Comparison of ENCODE assay signal across 8 cellular contexts in genomic region chr7:99380032-99380822, GRCh38. TPM values are rescaled to one million over a fixed set of nuclear protein-coding genes. Genes with fewer than 3 reads are reported as not detected.
A peak's percentile ranks its signal among the peaks of the same experiment; 100 is the strongest.
DNase-seq lines count a peak whose midpoint lies in the region; ATAC-seq, FAIRE-seq and TF ChIP-seq lines count a peak whose summit lies in the region.

No MANE protein-coding gene starts in this region.

- 65% methylated on average over 12 of the region's 12 CpGs for WGBS in A549 (ENCODE audit: missing lambda C conversion rate)

- BruUV-seq in PC-3 (replicated peaks; lab: Mats Ljungman, UMichigan): no TSS peak

- POLR2A ChIA-PET in A549 (lab: Yijun Ruan, JAX): no interaction called here
- POLR2A ChIA-PET in PC-3 (lab: Charles Lee; ENCODE audit: unreplicated experiment): no interaction called here

- DNase-seq in A549 (ENCODE audit: low read depth in 1 of 2, low spot score in 1 of 2) (no peak), epithelial cell of esophagus (ENCODE audit: low read depth) (peak; percentile 50), nephron progenitor cell (no peak), PC-3 (no peak)
- DNase-seq in T-helper 2 cell treated with Interferon-gamma antibody and Interleukin-4, amounts not matched to agents 5 μg/mL and 100 μg/mL, for 36 hours (ENCODE audit: low spot score): peak; percentile 45
- DNase-seq in NK-92 treated with Interleukin-12 subunit alpha and Interleukin-12 subunit beta, amount 100 ng/mL, for 24 hours (lab: John Stamatoyannopoulos, UW): no peak

- intact Hi-C loops in PC-3 (cut with micrococcal nuclease): no loop called here

- H3K27ac Mint-ChIP-seq in T-helper 2 cell treated with Interferon-gamma antibody and Interleukin-4, amounts not matched to agents 5 μg/mL and 100 μg/mL, for 36 hours: peak overlapping the region; percentile 93
- H3K27ac Mint-ChIP-seq in nephron progenitor cell: peak overlapping the region; percentile 69

- H3K9me2 ChIP-seq in PC-3 (replicated peaks; ENCODE audit: low read length): no peaks in the 10 kb centered on the region

- H3K9me3 ChIP-seq in A549: no peaks in the 10 kb centered on the region
- no peaks in the 10 kb centered on the region for H3K9me3 ChIP-seq in PC-3 (ENCODE audit: low read length)

- H3K27ac ChIP-seq in A549 (peak overlapping the region; percentile 52 to 78; a peak in 5 of 6 replicates), PC-3 (ENCODE audit: low read length) (no peak overlapping the region)

- H3K27me3 ChIP-seq in PC-3 (ENCODE audit: low read length): no peaks in the 10 kb centered on the region

- peaks cover 48% of the 10 kb centered on the region for H3K36me3 Mint-ChIP-seq in T-helper 2 cell treated with Interferon-gamma antibody and Interleukin-4, amounts not matched to agents 5 μg/mL and 100 μg/mL, for 36 hours (ENCODE audit: low read depth)
- peaks cover 12% of the 10 kb centered on the region for H3K36me3 Mint-ChIP-seq in nephron progenitor cell (ENCODE audit: low read depth)

- ATAC-seq in A549: peak; percentile 14 to 23; a peak in 3 of 6 replicates
- peak; percentile 37 for ATAC-seq in GM19023 (IDR thresholded peaks at IDR 0.05; ENCODE audit: unreplicated experiment)
- ATAC-seq in HG03139 (IDR thresholded peaks at IDR 0.05; ENCODE audit: unreplicated experiment): peak; percentile 27
- ATAC-seq in PC-3: no peak

- peaks cover 32% of the 10 kb centered on the region for H3K4me1 Mint-ChIP-seq in T-helper 2 cell treated with Interferon-gamma antibody and Interleukin-4, amounts not matched to agents 5 μg/mL and 100 μg/mL, for 36 hours (ENCODE audit: low read depth)
- H3K4me1 Mint-ChIP-seq in nephron progenitor cell: peaks cover 26% of the 10 kb centered on the region

- H3F3A ChIP-seq in PC-3 (ENCODE audit: low read length, unreplicated experiment): no peaks in the 10 kb centered on the region

- CTCF ChIA-PET in A549 (lab: Yijun Ruan, JAX): no interaction called here
- CTCF ChIA-PET in PC-3 (lab: Charles Lee): no interaction called here

- peaks cover 54% of the 10 kb centered on the region for H3K4me1 ChIP-seq in A549
- H3K4me1 ChIP-seq in PC-3 (ENCODE audit: insufficient read depth, low read length): peaks cover 10% of the 10 kb centered on the region; the same call in 1 of the 2 replicates

- TF ChIP-seq CTCF in A549 (IDR thresholded peaks at IDR 0.05) (no peak), epithelial cell of esophagus (IDR thresholded peaks at IDR 0.05; ENCODE audit: insufficient read depth, low read depth, low read length, missing control alignments) (no peak), nephron progenitor cell (IDR thresholded peaks at IDR 0.05) (no peak), PC-3 (conservative IDR thresholded peaks at IDR 0.05; ENCODE audit: low read depth, low read length) (no peak)

- no peak for FAIRE-seq in A549 (lab: Jason Lieb, UNC)

- H3K9me3 Mint-ChIP-seq in T-helper 2 cell treated with Interferon-gamma antibody and Interleukin-4, amounts not matched to agents 5 μg/mL and 100 μg/mL, for 36 hours: no peaks in the 10 kb centered on the region
- no peaks in the 10 kb centered on the region for H3K9me3 Mint-ChIP-seq in nephron progenitor cell

- peaks cover 14% of the 10 kb centered on the region; the same call in 1 of the 2 replicates for H4K20me1 ChIP-seq in PC-3 (ENCODE audit: low read length)

- TF ChIP-seq RAD21 in A549 (conservative IDR thresholded peaks at IDR 0.05 in 1 of 2, IDR thresholded peaks at IDR 0.05 in 1 of 2): no peak

- H3K36me3 ChIP-seq in PC-3 (ENCODE audit: low read depth, low read length): peaks cover 9% of the 10 kb centered on the region

- no peaks in the 10 kb centered on the region for H3K27me3 Mint-ChIP-seq in T-helper 2 cell treated with Interferon-gamma antibody and Interleukin-4, amounts not matched to agents 5 μg/mL and 100 μg/mL, for 36 hours (ENCODE audit: low read depth)
- H3K27me3 Mint-ChIP-seq in nephron progenitor cell (ENCODE audit: low read depth, poor library complexity): peaks cover 9% of the 10 kb centered on the region

- no peak overlapping the region for H3K9ac ChIP-seq in PC-3 (ENCODE audit: low read length)

- H3K4me3 Mint-ChIP-seq in T-helper 2 cell treated with Interferon-gamma antibody and Interleukin-4, amounts not matched to agents 5 μg/mL and 100 μg/mL, for 36 hours: peak overlapping the region; percentile 89
- no peak overlapping the region for H3K4me3 Mint-ChIP-seq in nephron progenitor cell

- H3K4me2 ChIP-seq in A549 (peak overlapping the region; percentile 60), PC-3 (ENCODE audit: low read length) (no peak overlapping the region)

- peaks cover 63% of the 10 kb centered on the region for H3K79me2 ChIP-seq in PC-3 (ENCODE audit: low read length)

- no peak overlapping the region for H3K4me3 ChIP-seq in A549
- H3K4me3 ChIP-seq in epithelial cell of esophagus (ENCODE audit: low read length): no peak overlapping the region
- no peak overlapping the region for H3K4me3 ChIP-seq in PC-3 (ENCODE audit: low read length)

- no peak overlapping the region for H2AFZ ChIP-seq in PC-3 (ENCODE audit: low read length)

- TF ChIP-seq POLR2A in A549 (IDR thresholded peaks at IDR 0.05; ENCODE audit: low read length): no peak

- TF ChIP-seq EP300 in A549 (IDR thresholded peaks at IDR 0.05): no peak

TF ChIP-seq in A549, 52 proteins besides CTCF, POLR2A, EP300 and RAD21:
- TF ChIP-seq, protein P1, sequence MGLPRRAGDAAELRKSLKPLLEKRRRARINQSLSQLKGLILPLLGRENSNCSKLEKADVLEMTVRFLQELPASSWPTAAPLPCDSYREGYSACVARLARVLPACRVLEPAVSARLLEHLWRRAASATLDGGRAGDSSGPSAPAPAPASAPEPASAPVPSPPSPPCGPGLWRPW (IDR thresholded peaks at IDR 0.05): no peak
- TF ChIP-seq GATA3 (IDR thresholded peaks at IDR 0.05; ENCODE audit: borderline replicate concordance): no peak
TF ChIP-seq in A549: peak in this region for 0.

RNA-seq across cellular contexts. Expression of gene ARPC1B, which starts 5.7 kb away (rescaled TPM):
- polyA plus RNA-seq in A549 (2011; rRNA removed): 141 and 197 TPM in 2 replicates
- 504 and 519 TPM in 2 replicates for polyA plus RNA-seq in A549 (2012; cell fraction: cytosol; rRNA removed)
- 356 and 444 TPM in 2 replicates for polyA plus RNA-seq in A549 (2012; cell fraction: nucleus; rRNA removed)
- polyA plus RNA-seq in A549 (2017; fragmentation: RNase III; extraction: RNeasy Plus Mini Kit Qiagen cat#74134 plus additional on column Dnase treatment): 272 to 302 TPM (median 294 TPM) in 3 replicates
- 61.3 and 103 TPM in 2 replicates for polyA minus RNA-seq in A549 (2011; rRNA and poly(A)+ RNA removed)
- total RNA-seq in PC-3 (2014; rRNA removed): 358 and 381 TPM in 2 replicates

RNA-seq across cellular contexts. Expression of gene PDAP1, which starts 28.2 kb away (rescaled TPM):
- 42.4 and 81.8 TPM in 2 replicates for polyA plus RNA-seq in A549 (2011; rRNA removed)
- polyA plus RNA-seq in A549 (2012; cell fraction: cytosol; rRNA removed): 91.7 and 140 TPM in 2 replicates
- 38.4 and 50.0 TPM in 2 replicates for polyA plus RNA-seq in A549 (2012; cell fraction: nucleus; rRNA removed)
- 334 to 347 TPM (median 343 TPM) in 3 replicates for polyA plus RNA-seq in A549 (2017; fragmentation: RNase III; extraction: RNeasy Plus Mini Kit Qiagen cat#74134 plus additional on column Dnase treatment)
- 14.4 and 19.3 TPM in 2 replicates for polyA minus RNA-seq in A549 (2011; rRNA and poly(A)+ RNA removed)
- total RNA-seq in PC-3 (2014; rRNA removed): 58.6 and 84.7 TPM in 2 replicates

RNA-seq across cellular contexts. Expression of gene BUD31, which starts 28.5 kb away (rescaled TPM):
- 81.7 and 96.5 TPM in 2 replicates for polyA plus RNA-seq in A549 (2011; rRNA removed)
- polyA plus RNA-seq in A549 (2012; cell fraction: cytosol; rRNA removed): 95.6 and 120 TPM in 2 replicates
- 64.4 and 67.6 TPM in 2 replicates for polyA plus RNA-seq in A549 (2012; cell fraction: nucleus; rRNA removed)
- polyA plus RNA-seq in A549 (2017; fragmentation: RNase III; extraction: RNeasy Plus Mini Kit Qiagen cat#74134 plus additional on column Dnase treatment): 97.0 to 105 TPM (median 105 TPM) in 3 replicates
- 25.9 and 29.9 TPM in 2 replicates for polyA minus RNA-seq in A549 (2011; rRNA and poly(A)+ RNA removed)
- 120 and 144 TPM in 2 replicates for total RNA-seq in PC-3 (2014; rRNA removed)

RNA-seq across cellular contexts. Expression of gene ARPC1A, which starts 54.5 kb away (rescaled TPM):
- polyA plus RNA-seq in A549 (2011; rRNA removed): 120 TPM in 2 replicates
- polyA plus RNA-seq in A549 (2012; cell fraction: cytosol; rRNA removed): 167 and 169 TPM in 2 replicates
- 69.5 and 75.4 TPM in 2 replicates for polyA plus RNA-seq in A549 (2012; cell fraction: nucleus; rRNA removed)
- polyA plus RNA-seq in A549 (2017; fragmentation: RNase III; extraction: RNeasy Plus Mini Kit Qiagen cat#74134 plus additional on column Dnase treatment): 116 to 127 TPM (median 121 TPM) in 3 replicates
- polyA minus RNA-seq in A549 (2011; rRNA and poly(A)+ RNA removed): 150 and 151 TPM in 2 replicates
- total RNA-seq in PC-3 (2014; rRNA removed): 183 and 193 TPM in 2 replicates

RNA-seq across cellular contexts. Expression of gene PTCD1, which starts 58.4 kb away (rescaled TPM):
- polyA plus RNA-seq in A549 (2011; rRNA removed): 3.9 and 5.1 TPM in 2 replicates
- 7.0 and 8.6 TPM in 2 replicates for polyA plus RNA-seq in A549 (2012; cell fraction: cytosol; rRNA removed)
- 13.1 and 16.6 TPM in 2 replicates for polyA plus RNA-seq in A549 (2012; cell fraction: nucleus; rRNA removed)
- 5.4 to 6.3 TPM (median 5.5 TPM) in 3 replicates for polyA plus RNA-seq in A549 (2017; fragmentation: RNase III; extraction: RNeasy Plus Mini Kit Qiagen cat#74134 plus additional on column Dnase treatment)
- 3.4 and 4.9 TPM in 2 replicates for polyA minus RNA-seq in A549 (2011; rRNA and poly(A)+ RNA removed)
- 10.4 and 11.5 TPM in 2 replicates for total RNA-seq in PC-3 (2014; rRNA removed)

Comparison
In these comparisons a context has a peak if more than half of its experiments do, and no peak if none do; other contexts are left out.
1. DNase-seq: peak in T-helper 2 cell treated with Interferon-gamma antibody and Interleukin-4, amounts not matched to agents 5 μg/mL and 100 μg/mL, for 36 hours (single experiment) and epithelial cell of esophagus (single experiment); none in A549 (0 of 2), nephron progenitor cell (single experiment), PC-3 (single experiment) and NK-92 treated with Interleukin-12 subunit alpha and Interleukin-12 subunit beta, amount 100 ng/mL, for 24 hours (single experiment).